Comparison of ENCODE assay signal across 14 cellular contexts in genomic region chr2:196289000-196289399, GRCh38.
A peak's percentile ranks its signal among the peaks of the same experiment; 100 is the strongest.
DNase-seq lines count a peak whose midpoint lies in the region; ATAC-seq lines count a peak whose summit lies in the region.
"Had no signal": no experiment of that assay in that cellular context is flagged by ENCODE, and none has a peak within 500 bp of the region (broad histone marks: within the 10 kb centered on the region; RNA-seq: fewer than 3 reads in every experiment).

No MANE protein-coding gene starts in this region.

- H3K36me3 Mint-ChIP-seq in activated naive CD4-positive, alpha-beta T cell treated with anti-CD3 and anti-CD28 coated beads, Interleukin-2, amount 50 U/mL, for 24 hours: no peaks in the 10 kb centered on the region

- no peak for DNase-seq in activated naive CD4-positive, alpha-beta T cell (lab: John Stamatoyannopoulos, UW)
- no peak for DNase-seq in stimulated activated naive CD8-positive, alpha-beta T cell treated with anti-CD3 and anti-CD28 coated beads, Interleukin-15, Interleukin-2, amounts not matched to agents 100 U/mL and 50 U/mL, for 24 hours
- DNase-seq in DMS153 treated with DMSO at 0.1 percent for 48 hours (lab: John Stamatoyannopoulos, UW; ENCODE audit: unreplicated experiment) (no peak), left colon (no peak), NCI-H1436 (lab: John Stamatoyannopoulos, UW) (no peak)
- DNase-seq: activated CD4-positive, alpha-beta T cell treated with anti-CD3 and anti-CD28 coated beads for 4 hours; DMS53; esophagus squamous epithelium; NCI-H1092; NCI-H748 treated with DMSO at 0.1 percent for 48 hours; stimulated activated CD8-positive, alpha-beta memory T cell treated with anti-CD3 and anti-CD28 coated beads, Interleukin-4, amount 100 ng/mL, for 48 hours had no signal

- H3K4me1 Mint-ChIP-seq in activated naive CD4-positive, alpha-beta T cell treated with anti-CD3 and anti-CD28 coated beads, Interleukin-2, amount 50 U/mL, for 24 hours: peaks cover 57% of the 10 kb centered on the region

- ATAC-seq in GM21717 (IDR thresholded peaks at IDR 0.05; ENCODE audit: unreplicated experiment): peak; percentile 42
- peak; percentile 43 for ATAC-seq in HG03520 (IDR thresholded peaks at IDR 0.05; ENCODE audit: unreplicated experiment)
- ATAC-seq in stimulated activated naive CD8-positive, alpha-beta T cell treated with anti-CD3 and anti-CD28 coated beads, Interleukin-15, Interleukin-2, amounts not matched to agents 100 U/mL and 50 U/mL, for 24 hours: peak; percentile 67
- no peak for ATAC-seq in left colon

- no peaks in the 10 kb centered on the region for H3K9me3 Mint-ChIP-seq in activated naive CD4-positive, alpha-beta T cell treated with anti-CD3 and anti-CD28 coated beads, Interleukin-2, amount 50 U/mL, for 24 hours

- peak overlapping the region; percentile 48 for H3K27ac Mint-ChIP-seq in activated naive CD4-positive, alpha-beta T cell treated with anti-CD3 and anti-CD28 coated beads, Interleukin-2, amount 50 U/mL, for 24 hours

- intact Hi-C loops in left colon (cut with DNase I, micrococcal nuclease): no loop called here

- no peaks in the 10 kb centered on the region for H3K27me3 Mint-ChIP-seq in activated naive CD4-positive, alpha-beta T cell treated with anti-CD3 and anti-CD28 coated beads, Interleukin-2, amount 50 U/mL, for 24 hours

- H3K4me3 Mint-ChIP-seq in activated naive CD4-positive, alpha-beta T cell treated with anti-CD3 and anti-CD28 coated beads, Interleukin-2, amount 50 U/mL, for 24 hours: peak overlapping the region; percentile 20
